9 cellular contexts compared by ENCODE assay signal in the genomic region with DNA sequence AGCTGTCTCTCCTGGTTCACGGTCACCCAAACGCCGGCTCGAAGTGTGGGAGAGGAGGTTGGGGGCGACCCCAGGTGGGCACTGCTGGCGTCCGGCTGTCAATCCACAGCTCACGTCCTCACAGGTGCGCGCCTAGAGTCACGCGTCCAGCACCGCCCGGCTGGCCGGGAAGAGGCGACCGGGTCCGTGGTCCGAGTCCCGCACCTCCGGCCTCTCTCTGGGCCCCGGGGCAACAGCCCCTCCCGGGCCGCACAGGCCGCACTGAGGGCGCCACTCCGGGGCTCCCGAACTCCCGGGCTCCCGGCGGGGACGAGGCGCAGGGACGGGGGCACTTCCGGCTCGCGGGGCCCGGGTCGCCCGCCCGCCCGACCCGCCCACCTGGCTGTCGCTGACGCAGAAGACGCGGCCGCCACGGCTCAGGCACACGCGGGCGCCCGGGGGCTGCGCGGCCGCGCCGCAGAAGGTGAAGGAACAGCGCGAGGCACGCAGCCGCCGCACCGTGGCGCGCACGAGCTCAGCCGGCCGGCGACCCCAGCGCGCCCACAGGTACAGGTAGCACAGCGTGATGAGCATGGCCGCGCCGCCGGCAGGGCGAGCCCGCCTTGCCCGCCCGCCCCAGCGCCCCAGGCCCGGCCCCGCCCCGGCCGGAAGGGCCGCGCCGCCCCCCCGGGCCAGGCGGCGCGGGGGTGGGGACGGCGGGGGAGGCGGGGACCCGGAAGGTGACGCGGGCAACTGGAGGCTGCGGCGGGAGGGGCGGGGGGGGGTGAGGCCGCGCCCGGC. TPM values are rescaled to one million over a fixed set of nuclear protein-coding genes. Genes with fewer than 3 reads are reported as not detected.
DNase-seq lines count a peak whose midpoint lies in the region; ATAC-seq, FAIRE-seq and TF ChIP-seq lines count a peak whose summit lies in the region.
"Had no signal": no experiment of that assay in that cellular context is flagged by ENCODE, and none has a peak within 500 bp of the region (broad histone marks: within the 10 kb centered on the region; RNA-seq: fewer than 3 reads in every experiment).

A gene (minus strand): TSS at position 604 of the 780 bp plus-strand sequence. CDS start 31 bp downstream, at position 573.

- H2AK5ac ChIP-seq in H1 (ENCODE audit: low read depth, low read length): no peak within 1 kb of the TSS

- H3K23me2 ChIP-seq in H1 (ENCODE audit: low read depth, low read length): peaks cover 3% of the 10 kb centered on the region; the same call in 1 of the 2 replicates

- H3K56ac ChIP-seq in H1 (replicated peaks; ENCODE audit: insufficient read length, low read depth, low read length): no peak within 1 kb of the TSS

- CTCF ChIA-PET in activated CD8-positive, alpha-beta memory T cell treated with anti-CD3 and anti-CD28 coated beads for 36 hours (lab: Charles Lee): interaction anchor here (0.7 to 1.5 kb wide), 3 partner anchors 10 to 44 kb away, joined by 3 to 5 read pairs (median 4); no protein-coding TSS in a partner anchor
- CTCF ChIA-PET in H1 (lab: Charles Lee; ENCODE audit: partially characterized antibody): interaction anchor here (0.7 to 6.0 kb wide), 11 partner anchors 9 to 497 kb away, joined by 3 to 42 read pairs (median 4); no protein-coding TSS in a partner anchor

- TF ChIP-seq EP300 in H1 (IDR thresholded peaks at IDR 0.05; ENCODE audit: borderline replicate concordance in 1 of 2, low read depth in 2 of 2, low read length in 2 of 2): no peak

- no peaks in the 10 kb centered on the region for H3K79me2 ChIP-seq in H1 (ENCODE audit: control insufficient read depth in 1 of 2, insufficient read depth in 2 of 2, low read length in 2 of 2)

- H3K27me3 ChIP-seq in H1 (replicated peaks in 1 of 4; ENCODE audit: control insufficient read depth in 3 of 4, extremely low read depth in 1 of 4, insufficient read depth in 3 of 4, low read length in 3 of 4): no peaks in the 10 kb centered on the region

- TF ChIP-seq CTCF in H1 (IDR thresholded peaks at IDR 0.05; ENCODE audit: control extremely low read depth in 1 of 3, insufficient read depth in 1 of 3, low read depth in 1 of 3, low read length in 3 of 3) (peak; percentile 44 to 74 (median 49)), mucosa of descending colon (IDR thresholded peaks at IDR 0.05) (peak; percentile 26)

- 0 out of 2 replicates have a peak within 1 kb of the TSS, but pooled peaks have one; percentile 57 for H4K8ac ChIP-seq in H1 (ENCODE audit: extremely low read depth, insufficient read depth, low read length)

- no peaks in the 10 kb centered on the region for H4K20me1 ChIP-seq in H1 (replicated peaks in 1 of 2; ENCODE audit: control insufficient read depth in 1 of 2, insufficient read depth in 2 of 2, low read length in 2 of 2)

- DNase-seq in C1 segment of cervical spinal cord (lab: John Stamatoyannopoulos, UW): peak in 11 of 14 donors; percentile 6 to 77 (median 43)
- DNase-seq in GM19238 (ENCODE audit: insufficient read length, low spot score): peak; percentile 64
- DNase-seq in NCI-H748 treated with DMSO at 0.1 percent for 48 hours (lab: John Stamatoyannopoulos, UW): peak; percentile 32
- DNase-seq in H1 (ENCODE audit: low read depth in 1 of 2, low spot score in 2 of 2): peak in 1 of 2 experiments; percentile 75
- peak; percentile 78 to 88 (median 82) for DNase-seq in mucosa of descending colon
- DNase-seq in stimulated activated CD8-positive, alpha-beta memory T cell treated with anti-CD3 and anti-CD28 coated beads, Interleukin-4, amount 100 ng/mL, for 48 hours: peak; percentile 78

- no peak within 1 kb of the TSS for H3K23ac ChIP-seq in H1 (ENCODE audit: insufficient read length)

- H2AFZ ChIP-seq in H1 (ENCODE audit: low read length): peak within 1 kb of the TSS; percentile 20; the same call in 1 of the 2 replicates

- H3K14ac ChIP-seq in H1 (ENCODE audit: insufficient read length): no peak within 1 kb of the TSS

- no peak within 1 kb of the TSS for H3K4ac ChIP-seq in H1 (replicated peaks; ENCODE audit: insufficient read length, low read depth, low read length)

- TF ChIP-seq RAD21 in H1 (IDR thresholded peaks at IDR 0.05 in 1 of 2, conservative IDR thresholded peaks at IDR 0.05 in 1 of 2; ENCODE audit: low read depth in 2 of 2, low read length in 2 of 2): peak in 1 of 2 experiments; percentile 36; a peak in 1 of 4 replicates

- peak within 1 kb of the TSS; percentile 50; the same call in 1 of the 2 replicates for H2BK12ac ChIP-seq in H1 (ENCODE audit: low read depth, low read length)

- no peaks in the 10 kb centered on the region for H3K79me1 ChIP-seq in H1 (ENCODE audit: low read depth, low read length)

- no peak within 1 kb of the TSS for H2BK15ac ChIP-seq in H1 (ENCODE audit: low read length)

- peak; percentile 80 for ATAC-seq in HG03442 (IDR thresholded peaks at IDR 0.05; ENCODE audit: unreplicated experiment)
- peak; percentile 91 for ATAC-seq in mucosa of descending colon

- H3K9me3 ChIP-seq in H1 (ENCODE audit: insufficient read depth in 2 of 2, low read depth in 1 of 2, low read length in 1 of 2) (no peaks in the 10 kb centered on the region), mucosa of descending colon (no peaks in the 10 kb centered on the region)

- intact Hi-C loops in mucosa of descending colon (cut with DNase I, micrococcal nuclease): no loop called here

- 6% methylated on average over 19 of the region's 105 CpGs; no CpG with 5 or more reads in 1 of the 2 experiments for WGBS in H1 (ENCODE audit: extremely low coverage in 1 of 2, insufficient coverage in 1 of 2, insufficient read length in 1 of 2, insufficient replicate concordance in 2 of 2, low coverage in 1 of 2, low lambda C conversion rate in 2 of 2, missing lambda C conversion rate in 1 of 2), 2 experiments

- H3K9ac ChIP-seq in H1 (replicated peaks in 1 of 4; ENCODE audit: extremely low read depth in 1 of 4, low read depth in 3 of 4, low read length in 3 of 4): peak within 1 kb of the TSS in 3 of 4 experiments; percentile 6 to 60 (median 57); a peak in 4 of 7 replicates

- peak within 1 kb of the TSS; percentile 13 for H2BK120ac ChIP-seq in H1 (replicated peaks; ENCODE audit: low read depth, low read length)

- peak in 1 of 2 experiments; percentile 44; a peak in 2 of 3 replicates for TF ChIP-seq POLR2A in H1 (IDR thresholded peaks at IDR 0.05; ENCODE audit: control extremely low read depth in 1 of 2, low read depth in 2 of 2, low read length in 2 of 2)

- 0 out of 2 replicates have a peak within 1 kb of the TSS, but pooled peaks have one; percentile 35 for H2BK5ac ChIP-seq in H1 (ENCODE audit: low read depth, low read length)

- no peak within 1 kb of the TSS; the same call in none of the 2 replicates for H3K18ac ChIP-seq in H1 (ENCODE audit: extremely low read depth, low read length)

- H3K4me1 ChIP-seq in H1 (replicated peaks in 1 of 4; ENCODE audit: control insufficient read depth in 3 of 4, insufficient read depth in 4 of 4, low read length in 3 of 4) (peaks cover 0 to 6% (median 1%) of the 10 kb centered on the region in 4 experiments; a peak in 3 of 7 replicates), mucosa of descending colon (ENCODE audit: low read depth) (peaks cover 8% of the 10 kb centered on the region)

- peak within 1 kb of the TSS; percentile 46 to 78 (median 62) for H3K4me3 ChIP-seq in H1 (ENCODE audit: extremely low read depth in 1 of 4, insufficient read depth in 2 of 4, low read depth in 3 of 4, low read length in 4 of 4)
- H3K4me3 ChIP-seq in mucosa of descending colon: peak within 1 kb of the TSS; percentile 51

- POLR2A ChIA-PET in activated CD8-positive, alpha-beta memory T cell treated with anti-CD3 and anti-CD28 coated beads for 36 hours (lab: Charles Lee): interaction anchor here (0.6 to 1.0 kb wide), 6 partner anchors 10 to 597 kb away, joined by 3 to 5 read pairs (median 3); no protein-coding TSS in a partner anchor
- POLR2A ChIA-PET in H1 (lab: Charles Lee; ENCODE audit: partially characterized antibody): interaction anchor here (0.7 to 3.0 kb wide), 9 partner anchors 10 to 513 kb away, joined by 3 to 10 read pairs (median 4); a partner anchor contains a TSS

- H4K91ac ChIP-seq in H1 (replicated peaks; ENCODE audit: insufficient read length, low read length): no peak within 1 kb of the TSS

- no peaks in the 10 kb centered on the region for H3K36me3 ChIP-seq in H1 (ENCODE audit: control insufficient read depth in 2 of 4, insufficient read depth in 4 of 4, low read length in 3 of 4)
- no peaks in the 10 kb centered on the region for H3K36me3 ChIP-seq in mucosa of descending colon (ENCODE audit: low read depth)

- H3K4me2 ChIP-seq in H1 (ENCODE audit: insufficient read depth in 1 of 2, low read depth in 2 of 2, low read length in 2 of 2): peak within 1 kb of the TSS; percentile 52 to 70

- no peak within 1 kb of the TSS for H2BK20ac ChIP-seq in H1 (ENCODE audit: low read length)

- peak within 1 kb of the TSS; percentile 62 for H4K5ac ChIP-seq in H1 (ENCODE audit: insufficient read length, low read depth, low read length)

- no peak for FAIRE-seq in H1 (lab: Jason Lieb, UNC)
- FAIRE-seq: islet of Langerhans had no signal

- H3K27ac ChIP-seq in H1 (ENCODE audit: low read depth, low read length): no peak within 1 kb of the TSS; the same call in 1 of the 2 replicates

TF ChIP-seq in H1, 55 proteins besides CTCF, POLR2A, EP300 and RAD21 (continues in another document):
- TF ChIP-seq TEAD4 (IDR thresholded peaks at IDR 0.05; ENCODE audit: low read depth, low read length) (0 out of 2 replicates have a peak, but pooled peaks have one; percentile 10), KDM5A (IDR thresholded peaks at IDR 0.05; ENCODE audit: low read length) (no peak), CTBP2 (IDR thresholded peaks at IDR 0.05; ENCODE audit: borderline replicate concordance, insufficient read depth, insufficient read length, low read length) (peak; percentile 36)
- TF ChIP-seq, protein P1, sequence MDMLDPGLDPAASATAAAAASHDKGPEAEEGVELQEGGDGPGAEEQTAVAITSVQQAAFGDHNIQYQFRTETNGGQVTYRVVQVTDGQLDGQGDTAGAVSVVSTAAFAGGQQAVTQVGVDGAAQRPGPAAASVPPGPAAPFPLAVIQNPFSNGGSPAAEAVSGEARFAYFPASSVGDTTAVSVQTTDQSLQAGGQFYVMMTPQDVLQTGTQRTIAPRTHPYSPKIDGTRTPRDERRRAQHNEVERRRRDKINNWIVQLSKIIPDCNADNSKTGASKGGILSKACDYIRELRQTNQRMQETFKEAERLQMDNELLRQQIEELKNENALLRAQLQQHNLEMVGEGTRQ (IDR thresholded peaks at IDR 0.05; ENCODE audit: low read length): no peak

RNA-seq across cellular contexts. Expression of the gene that starts here (rescaled TPM):
- total RNA-seq in activated CD8-positive, alpha-beta memory T cell treated with anti-CD3 and anti-CD28 coated beads for 36 hours: 10 to 100 TPM; 14.7 to 14.8 TPM
- 12.2 and 14.2 TPM in 2 replicates for total RNA-seq in H1 (2021; fragmentation: NEBNext Ultra II Directional; extraction: Animal tissue kit (Norgen Biotek cat#: 25700))
- polyA plus RNA-seq in H1 (2011; rRNA removed): 4.7 and 5.1 TPM in 2 replicates
- 7.1 TPM for polyA plus RNA-seq in H1 (2011; cell fraction: cytosol; rRNA removed)
- polyA plus RNA-seq in H1 (2011; cell fraction: nucleus; rRNA removed): 9.5 TPM
- polyA plus RNA-seq in H1 (2012, experiment 1 of 2): 5.7 to 7.8 TPM (median 6.9 TPM) in 4 replicates
- 0.77 TPM for polyA plus RNA-seq in H1 (2012, experiment 2 of 2)
- polyA plus RNA-seq in H1 (2013, experiment 1 of 2): 6.7 TPM
- 6.6 TPM for polyA plus RNA-seq in H1 (2013, experiment 2 of 2)
- 15.2 and 27.6 TPM in 2 replicates for polyA minus RNA-seq in H1 (2011; rRNA and poly(A)+ RNA removed)
- polyA minus RNA-seq in H1 (2011; cell fraction: cytosol; rRNA and poly(A)+ RNA removed): 8.7 TPM
- 21.5 TPM for polyA minus RNA-seq in H1 (2011; cell fraction: nucleus; rRNA and poly(A)+ RNA removed)
- total RNA-seq in mucosa of descending colon: 10 to 100 TPM; 13.3 to 16.7 (median 14.9) TPM
